ENCODE assay signal across 17 cellular contexts in genomic region chr19:35766571-35767104, GRCh38. TPM values are rescaled to one million over a fixed set of nuclear protein-coding genes. Genes with fewer than 3 reads are reported as not detected.
A peak's percentile ranks its signal among the peaks of the same experiment; 100 is the strongest.
DNase-seq lines count a peak whose midpoint lies in the region; ATAC-seq and TF ChIP-seq lines count a peak whose summit lies in the region.
"Had no signal": no experiment of that assay in that cellular context is flagged by ENCODE, and none has a peak within 500 bp of the region (broad histone marks: within the 10 kb centered on the region; RNA-seq: fewer than 3 reads in every experiment).

No MANE protein-coding gene starts in this region.

- TF ChIP-seq POLR2A in erythroblast (IDR thresholded peaks at IDR 0.05; ENCODE audit: low read length) = no peak

- H3K4me1 Mint-ChIP-seq in natural killer cell treated with Interleukin-12 subunit alpha and Interleukin-12 subunit beta and Interleukin-15 and Interleukin-18, amount 100 ng/mL, for 72 hours (ENCODE audit: low read depth in 2 of 2) = peaks cover 0 to 4% of the 10 kb centered on the region in 2 donors
- H3K4me1 Mint-ChIP-seq in natural killer cell (no peaks in the 10 kb centered on the region), type B pancreatic cell (ENCODE audit: unreplicated experiment) (no peaks in the 10 kb centered on the region)

- intact Hi-C loops in natural killer cell (cut with micrococcal nuclease) = no loop called here

- no peaks in the 10 kb centered on the region for H3K36me3 Mint-ChIP-seq in natural killer cell treated with Interleukin-12 subunit alpha and Interleukin-12 subunit beta and Interleukin-15 and Interleukin-18, amount 100 ng/mL, for 72 hours
- H3K36me3 Mint-ChIP-seq in natural killer cell = no peaks in the 10 kb centered on the region
- peaks cover 12% of the 10 kb centered on the region for H3K36me3 Mint-ChIP-seq in type B pancreatic cell

- ATAC-seq in natural killer cell treated with Interleukin-12 subunit alpha and Interleukin-12 subunit beta and Interleukin-15 and Interleukin-18, amount 100 ng/mL, for 72 hours = peak; percentile 29 to 38
- ATAC-seq in natural killer cell (no peak), SK-N-SH treated with all-trans-retinoic acid at 6 μM for 48 hours (peak; percentile 13)

- H3K27me3 Mint-ChIP-seq in natural killer cell treated with Interleukin-12 subunit alpha and Interleukin-12 subunit beta and Interleukin-15 and Interleukin-18, amount 100 ng/mL, for 72 hours = no peaks in the 10 kb centered on the region
- H3K27me3 Mint-ChIP-seq in natural killer cell (ENCODE audit: low read depth in 2 of 2) = no peaks in the 10 kb centered on the region
- no peaks in the 10 kb centered on the region for H3K27me3 Mint-ChIP-seq in type B pancreatic cell

- no peak overlapping the region for H3K4me3 Mint-ChIP-seq in natural killer cell treated with Interleukin-12 subunit alpha and Interleukin-12 subunit beta and Interleukin-15 and Interleukin-18, amount 100 ng/mL, for 72 hours
- no peak overlapping the region for H3K4me3 Mint-ChIP-seq in natural killer cell
- H3K4me3 Mint-ChIP-seq in type B pancreatic cell = no peak overlapping the region

- no peak overlapping the region for H3K27ac Mint-ChIP-seq in natural killer cell treated with Interleukin-12 subunit alpha and Interleukin-12 subunit beta and Interleukin-15 and Interleukin-18, amount 100 ng/mL, for 72 hours
- H3K27ac Mint-ChIP-seq in natural killer cell (no peak overlapping the region), type B pancreatic cell (no peak overlapping the region)

- DNase-seq in natural killer cell treated with Interleukin-12 subunit alpha and Interleukin-12 subunit beta and Interleukin-15 and Interleukin-18, amount 100 ng/mL, for 72 hours (ENCODE audit: low spot score) = no peak
- DNase-seq in natural killer cell (no peak), islet precursor cell (peak; percentile 42), type B pancreatic cell (ENCODE audit: extremely low spot score, unreplicated experiment) (peak; percentile 64), foreskin melanocyte (no peak), T1000 (lab: John Stamatoyannopoulos, UW) (no peak), erythroblast (lab: John Stamatoyannopoulos, UW) (no peak)
- DNase-seq: ACHN, BE2C, DMS 273 treated with DMSO at 0.1 percent for 48 hours, GM23248, MG63, NCI-H1105 treated with DMSO at 0.1 percent for 48 hours, NCI-H2029, NCI-H2171 treated with DMSO at 0.1 percent for 48 hours, NCI-H82 had no signal

- no peaks in the 10 kb centered on the region for H3K9me3 Mint-ChIP-seq in natural killer cell treated with Interleukin-12 subunit alpha and Interleukin-12 subunit beta and Interleukin-15 and Interleukin-18, amount 100 ng/mL, for 72 hours
- H3K9me3 Mint-ChIP-seq in natural killer cell (no peaks in the 10 kb centered on the region), type B pancreatic cell (no peaks in the 10 kb centered on the region)

- TF ChIP-seq CTCF in natural killer cell (IDR thresholded peaks at IDR 0.05) = no peak
- no peak for TF ChIP-seq CTCF in type B pancreatic cell (conservative IDR thresholded peaks at IDR 0.05)

TF ChIP-seq in SK-N-SH treated with all-trans-retinoic acid at 6 μM for 48 hours, 23 proteins besides CTCF, POLR2A, EP300 and RAD21:
- TF ChIP-seq PATZ1 (CRISPR knock-in tag; IDR thresholded peaks at IDR 0.05; ENCODE audit: borderline replicate concordance) = no peak

RNA-seq across cellular contexts. Expression of gene PROSER3, which starts 8.7 kb away (rescaled TPM):
- total RNA-seq in natural killer cell treated with Interleukin-12 subunit alpha and Interleukin-12 subunit beta and Interleukin-15 and Interleukin-18, amount 100 ng/mL, for 72 hours = 10 to 100 TPM; 36.2 to 53.8 TPM
- total RNA-seq in natural killer cell = 10 to 100 TPM; 33.1 to 40.2 (median 35.9) TPM
- total RNA-seq in type B pancreatic cell (ENCODE audit: low replicate concordance) = 34.6 and 48.0 TPM in 2 replicates

RNA-seq across cellular contexts. Expression of gene ARHGAP33, which starts 8.7 kb away (rescaled TPM):
- 10 to 100 TPM; 31.5 to 45.0 TPM for total RNA-seq in natural killer cell treated with Interleukin-12 subunit alpha and Interleukin-12 subunit beta and Interleukin-15 and Interleukin-18, amount 100 ng/mL, for 72 hours
- total RNA-seq in natural killer cell (10 to 100 TPM; 34.4 to 39.3 (median 37.5) TPM), type B pancreatic cell (ENCODE audit: low replicate concordance) (16.3 and 71.8 TPM in 2 replicates)

RNA-seq across cellular contexts. Expression of gene HSPB6, which starts 9.8 kb away (rescaled TPM):
- total RNA-seq in natural killer cell treated with Interleukin-12 subunit alpha and Interleukin-12 subunit beta and Interleukin-15 and Interleukin-18, amount 100 ng/mL, for 72 hours = not detected
- not detected for total RNA-seq in natural killer cell
- 0.43 and 0.60 TPM in 2 replicates for total RNA-seq in type B pancreatic cell (ENCODE audit: low replicate concordance)

RNA-seq across cellular contexts. Expression of gene LIN37, which starts 18.3 kb away (rescaled TPM):
- 10 to 100 TPM in 1 of 2 donors, 1 to 10 TPM in 1; 9.6 to 24.7 TPM for total RNA-seq in natural killer cell treated with Interleukin-12 subunit alpha and Interleukin-12 subunit beta and Interleukin-15 and Interleukin-18, amount 100 ng/mL, for 72 hours
- total RNA-seq in natural killer cell (10 to 100 TPM; 16.7 to 22.1 (median 18.2) TPM), type B pancreatic cell (ENCODE audit: low replicate concordance) (15.5 and 17.9 TPM in 2 replicates)

RNA-seq across cellular contexts. Expression of gene PSENEN, which starts 21.2 kb away (rescaled TPM):
- 10 to 100 TPM; 66.4 to 84.2 TPM for total RNA-seq in natural killer cell treated with Interleukin-12 subunit alpha and Interleukin-12 subunit beta and Interleukin-15 and Interleukin-18, amount 100 ng/mL, for 72 hours
- total RNA-seq in natural killer cell (10 to 100 TPM; 38.5 to 45.0 (median 41.0) TPM), type B pancreatic cell (ENCODE audit: low replicate concordance) (74.2 and 85.4 TPM in 2 replicates)

Comparison
In these comparisons a context has a peak if more than half of its experiments do, and no peak if none do; other contexts are left out.
1. ATAC-seq: peak in natural killer cell treated with Interleukin-12 subunit alpha and Interleukin-12 subunit beta and Interleukin-15 and Interleukin-18, amount 100 ng/mL, for 72 hours (2 of 2) and SK-N-SH treated with all-trans-retinoic acid at 6 μM for 48 hours (single experiment); none in natural killer cell (0 of 3).
2. DNase-seq: peak in islet precursor cell (single experiment) and type B pancreatic cell (single experiment); none in natural killer cell treated with Interleukin-12 subunit alpha and Interleukin-12 subunit beta and Interleukin-15 and Interleukin-18, amount 100 ng/mL, for 72 hours (single experiment), natural killer cell (single experiment), foreskin melanocyte (single experiment), T1000 (single experiment) and erythroblast (0 of 2).